ENCODE assay signal across 1 cellular context in genomic region chr19:35127871-35128270, GRCh38.
TF ChIP-seq lines count a peak whose summit lies in the region.

No MANE protein-coding gene starts in this region.

TF ChIP-seq in HepG2, 621 proteins besides CTCF, POLR2A, EP300 and RAD21:
- peak; percentile 13; the same call in 1 of the 2 replicates for TF ChIP-seq ZNF598 (CRISPR knock-in tag; IDR thresholded peaks at IDR 0.05; ENCODE audit: borderline replicate concordance)
- no peak for TF ChIP-seq ZBTB33 (CRISPR knock-in tag; IDR thresholded peaks at IDR 0.05)
- TF ChIP-seq FOXM1 (CRISPR knock-in tag; IDR thresholded peaks at IDR 0.05), result no peak
- no peak for TF ChIP-seq ZSCAN21 (CRISPR knock-in tag; IDR thresholded peaks at IDR 0.05; ENCODE audit: borderline replicate concordance)
- no peak for TF ChIP-seq CAMTA2 (CRISPR knock-in tag; IDR thresholded peaks at IDR 0.05; ENCODE audit: borderline replicate concordance)
- no peak for TF ChIP-seq ZNF354B (CRISPR knock-in tag; IDR thresholded peaks at IDR 0.05)
- TF ChIP-seq RBM39 (IDR thresholded peaks at IDR 0.05; ENCODE audit: low read depth, low read length, poor library complexity, severe bottlenecking), result no peak
- TF ChIP-seq AHDC1 (CRISPR knock-in tag; IDR thresholded peaks at IDR 0.05; ENCODE audit: borderline replicate concordance), result no peak
- peak; percentile 16; the same call in 1 of the 2 replicates for TF ChIP-seq ZNF687 (CRISPR knock-in tag; IDR thresholded peaks at IDR 0.05)
- TF ChIP-seq PAWR (CRISPR knock-in tag; IDR thresholded peaks at IDR 0.05; ENCODE audit: borderline replicate concordance), result no peak
- no peak for TF ChIP-seq ZFP37 (CRISPR knock-in tag; IDR thresholded peaks at IDR 0.05; ENCODE audit: borderline replicate concordance)
- TF ChIP-seq XBP1 (CRISPR knock-in tag; IDR thresholded peaks at IDR 0.05), result no peak
- TF ChIP-seq ZNF768 (CRISPR knock-in tag; IDR thresholded peaks at IDR 0.05), result no peak
- no peak for TF ChIP-seq ZNF891 (CRISPR knock-in tag; IDR thresholded peaks at IDR 0.05)
- TF ChIP-seq MAFF (IDR thresholded peaks at IDR 0.05; ENCODE audit: low read depth, low read length), result no peak
- TF ChIP-seq LBX2 (CRISPR knock-in tag; IDR thresholded peaks at IDR 0.05; ENCODE audit: borderline replicate concordance), result no peak
- no peak for TF ChIP-seq ZBED4 (CRISPR knock-in tag; IDR thresholded peaks at IDR 0.05; ENCODE audit: borderline replicate concordance)
